In genomic region chr19:42325308-42325895, GRCh38 we compare ENCODE assay signal across 8 cellular contexts. TPM values are rescaled to one million over a fixed set of nuclear protein-coding genes. Genes with fewer than 3 reads are reported as not detected.
DNase-seq lines count a peak whose midpoint lies in the region; ATAC-seq and TF ChIP-seq lines count a peak whose summit lies in the region.

Gene MEGF8 (plus strand): TSS chr19:42325635. CDS start chr19:42326244, 609 bp downstream.

- peak; percentile 85 for ATAC-seq in GM19328 (IDR thresholded peaks at IDR 0.05; ENCODE audit: unreplicated experiment)
- peak; percentile 88 for ATAC-seq in HG03520 (IDR thresholded peaks at IDR 0.05; ENCODE audit: unreplicated experiment)
- ATAC-seq in left lung: peak; percentile 98

- intact Hi-C loops in left lung (cut with DNase I): no loop called here

- DNase-seq in NCI-H69 (lab: John Stamatoyannopoulos, UW) (peak; percentile 100), dermis blood vessel endothelial cell (peak; percentile 99), left lung (peak; percentile 98 to 99)
- DNase-seq in activated CD4-positive, alpha-beta T cell treated with anti-CD3 and anti-CD28 coated beads, Interleukin-2, amount 50 U/mL, for 24 hours (ENCODE audit: low read depth in 1 of 2, low spot score in 1 of 2): peak; percentile 91 to 97
- peak; percentile 94 to 96 for DNase-seq in stimulated activated CD4-positive, alpha-beta T cell treated with anti-CD3 and anti-CD28 coated beads, Interleukin-2, amount 100 ng/mL, for 48 hours

- TF ChIP-seq CTCF in C4-2B (conservative IDR thresholded peaks at IDR 0.05) (peak; percentile 36), left lung (IDR thresholded peaks at IDR 0.05) (peak; percentile 65 to 87)

- H3K27ac ChIP-seq in C4-2B (peak within 1 kb of the TSS; percentile 80), left lung (peak within 1 kb of the TSS; percentile 48 to 79)

- no peaks in the 10 kb centered on the region for H3K36me3 ChIP-seq in left lung

- peak within 1 kb of the TSS; percentile 89 to 98 for H3K4me3 ChIP-seq in left lung

- peaks cover 16 to 37% of the 10 kb centered on the region in 2 donors for H3K4me1 ChIP-seq in left lung

- H3K27me3 ChIP-seq in left lung: peaks cover 22 to 39% of the 10 kb centered on the region in 2 donors

- no peaks in the 10 kb centered on the region for H3K9me3 ChIP-seq in left lung

RNA-seq across cellular contexts. Expression of gene MEGF8, which starts in this region (rescaled TPM):
- total RNA-seq in dermis blood vessel endothelial cell (43.1 and 60.8 TPM in 2 replicates), left lung (10 to 100 TPM; 15.7 to 24.9 TPM)

Comparison
In these comparisons a context has a peak if more than half of its experiments do, and no peak if none do; other contexts are left out.
1. Peak in every context shown above with its lines: DNase-seq, ATAC-seq, H3K4me3 ChIP-seq and H3K27ac ChIP-seq.